In the genomic region with DNA sequence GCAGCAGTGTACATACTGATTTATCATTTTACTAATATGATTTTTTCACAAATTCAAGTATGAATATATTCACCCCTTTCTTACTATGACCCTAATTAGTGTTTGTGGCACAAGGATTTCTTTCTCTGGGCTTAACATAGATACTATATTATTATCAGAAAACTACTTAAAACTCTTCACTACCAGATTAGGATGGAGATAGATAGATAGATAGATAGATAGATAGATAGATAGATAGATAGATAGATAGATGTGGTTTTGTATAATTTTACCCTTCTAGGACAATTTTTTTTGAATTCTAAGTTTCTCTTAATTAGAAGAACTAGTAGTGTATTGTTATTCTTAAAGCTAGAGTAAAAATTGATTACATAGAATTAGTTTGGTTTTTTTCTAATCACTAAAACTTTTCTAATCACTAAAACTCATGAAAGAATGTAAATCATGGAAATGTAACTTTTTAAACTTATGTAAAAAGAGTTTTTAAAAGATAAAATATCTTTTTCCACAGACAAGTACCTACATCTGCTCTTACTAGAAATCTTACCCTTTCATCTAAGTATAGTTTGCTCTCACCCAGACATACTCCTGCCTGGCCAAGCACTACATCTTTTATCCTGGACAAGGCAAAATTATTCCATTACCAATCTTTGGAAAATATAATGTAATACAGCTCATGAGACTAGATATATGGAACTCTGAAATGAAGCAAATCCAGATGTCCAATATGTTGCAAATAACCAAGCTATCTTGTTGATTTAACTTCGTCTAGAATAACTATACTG, we compare ENCODE assay signal across 14 cellular contexts. TPM values are rescaled to one million over a fixed set of nuclear protein-coding genes. Genes with fewer than 3 reads are reported as not detected.
DNase-seq lines count a peak whose midpoint lies in the region; ATAC-seq and TF ChIP-seq lines count a peak whose summit lies in the region.
"Had no signal": no experiment of that assay in that cellular context is flagged by ENCODE, and none has a peak within 500 bp of the region (broad histone marks: within the 10 kb centered on the region; RNA-seq: fewer than 3 reads in every experiment).

No MANE protein-coding gene starts in this region.

- no peak overlapping the region for H4K8ac ChIP-seq in trophoblast cell (ENCODE audit: low read depth, low read length)

- H3K27ac ChIP-seq in CD4-positive, CD25-positive, alpha-beta regulatory T cell (ENCODE audit: insufficient read depth, low read length, poor library complexity, severe bottlenecking) = peak overlapping the region; percentile 77
- H3K27ac ChIP-seq in RWPE1 = peak overlapping the region; percentile 54; the same call in 1 of the 2 replicates
- peak overlapping the region; percentile 99 for H3K27ac ChIP-seq in mammary epithelial cell (ENCODE audit: insufficient read depth, low read depth, low read length)
- H3K27ac ChIP-seq in trophoblast cell (ENCODE audit: low read depth, low read length) = peak overlapping the region; percentile 47
- peak overlapping the region in 2 of 4 donors; percentile 65 to 79 for H3K27ac ChIP-seq in body of pancreas

- H3K4me3 ChIP-seq in CD4-positive, CD25-positive, alpha-beta regulatory T cell (ENCODE audit: low read depth, low read length) = no peak overlapping the region
- peak overlapping the region in 1 of 3 experiments; percentile 0 for H3K4me3 ChIP-seq in mammary epithelial cell (replicated peaks in 1 of 3; ENCODE audit: insufficient read depth in 1 of 3, low read depth in 2 of 3, low read length in 3 of 3)
- H3K4me3 ChIP-seq in trophoblast cell (ENCODE audit: low read depth, low read length) = no peak overlapping the region
- no peak overlapping the region for H3K4me3 ChIP-seq in body of pancreas

- H3K14ac ChIP-seq in trophoblast cell (ENCODE audit: low read length) = no peak overlapping the region

- H2AFZ ChIP-seq in mammary epithelial cell (ENCODE audit: low read depth, low read length) = no peak overlapping the region
- H2AFZ ChIP-seq in trophoblast cell (ENCODE audit: insufficient read depth, low read length, poor library complexity) = no peak overlapping the region

- peaks cover 31% of the 10 kb centered on the region for H3K79me1 ChIP-seq in trophoblast cell (ENCODE audit: low read length)

- peak overlapping the region; percentile 72 to 96 (median 83) for H3K27ac Mint-ChIP-seq in CD4-positive, CD25-positive, alpha-beta regulatory T cell

- BruUV-seq in mammary epithelial cell (replicated peaks; lab: Mats Ljungman, UMichigan) = no TSS peak

- no peaks in the 10 kb centered on the region for H4K20me1 ChIP-seq in mammary epithelial cell (ENCODE audit: insufficient read depth, low read length)

- H3K4me3 Mint-ChIP-seq in CD4-positive, CD25-positive, alpha-beta regulatory T cell = peak overlapping the region in 2 of 4 donors; percentile 5 to 51
- H3K4me3 Mint-ChIP-seq: CD8-positive, alpha-beta memory T cell had no signal

- peaks cover 8% of the 10 kb centered on the region for H3K79me2 ChIP-seq in mammary epithelial cell (ENCODE audit: insufficient read depth, low read length)
- H3K79me2 ChIP-seq in trophoblast cell (ENCODE audit: control insufficient read depth, insufficient read depth, low read length, poor library complexity) = peaks cover 3% of the 10 kb centered on the region

- H2AK5ac ChIP-seq in trophoblast cell (ENCODE audit: low read length) = no peak overlapping the region

- TF ChIP-seq CTCF in RWPE1 (conservative IDR thresholded peaks at IDR 0.05; ENCODE audit: low read depth) (no peak), mammary epithelial cell (conservative IDR thresholded peaks at IDR 0.05 in 1 of 2, IDR thresholded peaks at IDR 0.05 in 1 of 2; ENCODE audit: extremely low read depth in 1 of 2, insufficient read depth in 1 of 2, low read depth in 1 of 2, low read length in 2 of 2) (no peak), body of pancreas (IDR thresholded peaks at IDR 0.05) (no peak)

- POLR2A ChIA-PET in RWPE1 (lab: Yijun Ruan, JAX; ENCODE audit: low non-redundant PET) = no interaction called here

- peak overlapping the region; percentile 33 for H3K9ac ChIP-seq in mammary epithelial cell (ENCODE audit: insufficient read depth, low read length)
- H3K9ac ChIP-seq in trophoblast cell (ENCODE audit: low read length) = no peak overlapping the region

- H3K36me3 Mint-ChIP-seq in CD4-positive, CD25-positive, alpha-beta regulatory T cell = peaks cover 16% of the 10 kb centered on the region

- no peak overlapping the region for H2BK12ac ChIP-seq in trophoblast cell (ENCODE audit: low read length)

- peaks cover 0 to 6% (median 0%) of the 10 kb centered on the region in 7 donors for H3K9me3 Mint-ChIP-seq in CD4-positive, CD25-positive, alpha-beta regulatory T cell

- dilution Hi-C loops in mammary epithelial cell (cut with HindIII; ENCODE audit: low sequenced_read_pairs) = no loop called here

- H3K27me3 Mint-ChIP-seq in CD4-positive, CD25-positive, alpha-beta regulatory T cell = no peaks in the 10 kb centered on the region
- H3K27me3 Mint-ChIP-seq: CD8-positive, alpha-beta memory T cell had no signal

- H3K27me3 ChIP-seq in CD4-positive, CD25-positive, alpha-beta regulatory T cell (ENCODE audit: control insufficient read depth, insufficient read depth, low read length) = no peaks in the 10 kb centered on the region
- H3K27me3 ChIP-seq in mammary epithelial cell (ENCODE audit: insufficient read depth, low read length) = no peaks in the 10 kb centered on the region
- H3K27me3 ChIP-seq in trophoblast cell (ENCODE audit: insufficient read depth, low read length) = no peaks in the 10 kb centered on the region
- no peaks in the 10 kb centered on the region for H3K27me3 ChIP-seq in body of pancreas

- no peak overlapping the region for H4K12ac ChIP-seq in trophoblast cell (ENCODE audit: low read depth, low read length)

- no peak overlapping the region for H3K23ac ChIP-seq in trophoblast cell (ENCODE audit: low read length)

- no peak for ATAC-seq in CD4-positive, CD25-positive, alpha-beta regulatory T cell (ENCODE audit: low read depth in 2 of 2)
- ATAC-seq in HG02970 (IDR thresholded peaks at IDR 0.05; ENCODE audit: low FRiP score, unreplicated experiment) (no peak), body of pancreas (no peak)

- no peaks in the 10 kb centered on the region for H3K36me3 ChIP-seq in CD4-positive, CD25-positive, alpha-beta regulatory T cell (ENCODE audit: control insufficient read depth, insufficient read depth, low read length)
- H3K36me3 ChIP-seq in mammary epithelial cell (ENCODE audit: insufficient read depth, low read length) (no peaks in the 10 kb centered on the region), trophoblast cell (ENCODE audit: control insufficient read depth in 1 of 2, insufficient read depth in 2 of 2, low read length in 2 of 2) (peaks cover 0 to 9% of the 10 kb centered on the region in 2 experiments), body of pancreas (replicated peaks in 1 of 2; ENCODE audit: insufficient read depth in 1 of 2, low read depth in 2 of 2) (no peaks in the 10 kb centered on the region)

- H2BK5ac ChIP-seq in trophoblast cell (ENCODE audit: low read depth, low read length, poor library complexity) = no peak overlapping the region

- H3K4me1 Mint-ChIP-seq in CD4-positive, CD25-positive, alpha-beta regulatory T cell = peaks cover 40 to 80% (median 52%) of the 10 kb centered on the region in 4 donors

- WGBS in mammary epithelial cell (ENCODE audit: low coverage, missing lambda C conversion rate) = 100% methylated on average over 1 of the region's 1 CpG
- WGBS in trophoblast cell (ENCODE audit: extremely low coverage, insufficient coverage, insufficient read length) = no CpG with 5 or more reads among the region's 1 CpG
- 37 to 44% methylated on average over 1 of the region's 1 CpG for WGBS in body of pancreas, 2 donors

- TF ChIP-seq POLR2A in body of pancreas (IDR thresholded peaks at IDR 0.05) = no peak

- H3K4me1 ChIP-seq in CD4-positive, CD25-positive, alpha-beta regulatory T cell (ENCODE audit: control insufficient read depth, insufficient read depth, low read length, poor library complexity, severe bottlenecking) = peaks cover 44% of the 10 kb centered on the region
- H3K4me1 ChIP-seq in mammary epithelial cell (ENCODE audit: insufficient read depth, low read length) (peaks cover 43% of the 10 kb centered on the region), trophoblast cell (ENCODE audit: control insufficient read depth in 1 of 2, insufficient read depth in 2 of 2, low read length in 2 of 2) (peaks cover 12 to 13% of the 10 kb centered on the region in 2 experiments), body of pancreas (peaks cover 37% of the 10 kb centered on the region)

- CTCF ChIA-PET in RWPE1 (lab: Yijun Ruan, JAX) (interaction anchor here (0.5 to 0.6 kb wide), 3 partner anchors 15 to 125 kb away, joined by 3 to 6 read pairs (median 4); no protein-coding TSS in a partner anchor), mammary epithelial cell (lab: Charles Lee; ENCODE audit: low non-redundant PET) (no interaction called here)

- in situ Hi-C loops in mammary epithelial cell (cut with MboI; ENCODE audit: low sequenced_read_pairs in 2 of 2) = no loop called here
- in situ Hi-C loops in G401 (cut with HindIII; ENCODE audit: low sequenced_read_pairs) = loop anchor here (10.0 kb wide), 1 partner anchor 88 kb away; no protein-coding TSS in a partner anchor

- no peak overlapping the region for H3K18ac ChIP-seq in trophoblast cell (ENCODE audit: low read length)

- no peak overlapping the region for H3K4ac ChIP-seq in trophoblast cell (ENCODE audit: low read depth, low read length)

- H3K4me2 ChIP-seq in mammary epithelial cell (ENCODE audit: insufficient read depth, low read depth, low read length) (peak overlapping the region; percentile 39), trophoblast cell (ENCODE audit: low read length) (no peak overlapping the region)

- no peak for DNase-seq in CD4-positive, CD25-positive, alpha-beta regulatory T cell
- DNase-seq in RWPE1 (ENCODE audit: low spot score) (no peak), mammary epithelial cell (no peak), trophoblast cell (no peak), G401 (ENCODE audit: low spot score) (no peak), body of pancreas (no peak)
- DNase-seq in stimulated activated CD4-positive, alpha-beta T cell treated with anti-CD3 and anti-CD28 coated beads, Interleukin-4, amount 100 ng/mL, for 4 hours = no peak
- DNase-seq: activated CD4-positive, alpha-beta T cell treated with anti-CD3 and anti-CD28 coated beads for 4 hours; aorta; CD8-positive, alpha-beta memory T cell; NCI-H1092; NCI-H510A; SHP77 treated with DMSO at 0.1 percent for 48 hours had no signal

- intact Hi-C loops in mammary epithelial cell (cut with micrococcal nuclease) (no loop called here), body of pancreas (cut with DNase I) (no loop called here)

- no peak overlapping the region for H4K91ac ChIP-seq in trophoblast cell (ENCODE audit: low read depth, low read length)

- H3K9me3 ChIP-seq in CD4-positive, CD25-positive, alpha-beta regulatory T cell (ENCODE audit: control insufficient read depth in 2 of 2, low read length in 2 of 2) = peaks cover 2 to 5% of the 10 kb centered on the region in 2 experiments
- H3K9me3 ChIP-seq in mammary epithelial cell (replicated peaks; ENCODE audit: insufficient read depth, low read length) = no peaks in the 10 kb centered on the region
- no peaks in the 10 kb centered on the region for H3K9me3 ChIP-seq in trophoblast cell (ENCODE audit: insufficient read depth, low read depth, low read length)
- H3K9me3 ChIP-seq in body of pancreas = no peaks in the 10 kb centered on the region

- H2BK120ac ChIP-seq in trophoblast cell (ENCODE audit: insufficient read depth, low read length, poor library complexity) = no peak overlapping the region

RNA-seq across cellular contexts. Expression of gene VMP1, which starts 49.8 kb away (rescaled TPM):
- 238 TPM for total RNA-seq in CD4-positive, CD25-positive, alpha-beta regulatory T cell
- polyA plus RNA-seq in CD4-positive, CD25-positive, alpha-beta regulatory T cell = 10 to 100 TPM; 50.3 to 84.2 (median 65.6) TPM
- total RNA-seq in mammary epithelial cell (100 to 1,000 TPM; 177 to 211 TPM), body of pancreas (100 to 1,000 TPM; 174 to 259 TPM)
- polyA plus RNA-seq in mammary epithelial cell = 44.4 TPM
- polyA minus RNA-seq in mammary epithelial cell = 106 TPM
- 111 and 118 TPM in 2 replicates for polyA plus RNA-seq in trophoblast cell (2013)
- total RNA-seq in G401 (2014; rRNA removed; shearing (Covaris generic)) = 195 and 306 TPM in 2 replicates

RNA-seq across cellular contexts. Expression of gene PTRH2, which starts 50.0 kb away (rescaled TPM):
- total RNA-seq in CD4-positive, CD25-positive, alpha-beta regulatory T cell = 8.4 TPM
- 10 to 100 TPM; 16.2 to 23.2 (median 21.4) TPM for polyA plus RNA-seq in CD4-positive, CD25-positive, alpha-beta regulatory T cell
- total RNA-seq in mammary epithelial cell (10 to 100 TPM; 23.0 to 37.4 TPM), body of pancreas (10 to 100 TPM; 15.3 to 15.5 TPM)
- 76.2 TPM for polyA plus RNA-seq in mammary epithelial cell
- 3.1 TPM for polyA minus RNA-seq in mammary epithelial cell
- polyA plus RNA-seq in trophoblast cell (2013) = 42.1 and 44.6 TPM in 2 replicates
- total RNA-seq in G401 (2014; rRNA removed; shearing (Covaris generic)) = 34.9 and 46.3 TPM in 2 replicates
